Comparison of ENCODE assay signal across 7 cellular contexts in the genomic region with DNA sequence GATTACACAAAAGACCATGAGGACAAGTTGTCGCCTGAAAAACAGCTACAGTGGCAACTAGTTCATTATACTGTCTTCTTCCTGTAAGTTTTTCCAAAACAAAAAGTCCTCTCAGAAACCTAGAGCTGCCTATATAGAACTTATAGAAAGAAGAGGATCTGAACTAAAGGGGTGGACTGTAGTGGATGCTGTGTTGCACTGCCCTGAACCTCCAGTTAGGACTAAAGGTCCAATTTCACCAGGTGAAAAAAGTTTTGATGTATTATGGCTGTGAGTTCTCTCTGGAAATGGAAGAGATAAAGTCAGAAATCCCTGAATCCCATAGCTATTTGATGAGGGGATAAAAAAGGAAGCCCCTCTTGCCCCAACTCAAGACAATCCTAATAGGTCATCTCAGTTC. TPM values are rescaled to one million over a fixed set of nuclear protein-coding genes. Genes with fewer than 3 reads are reported as not detected.
"Had no signal": no experiment of that assay in that cellular context is flagged by ENCODE, and none has a peak within 500 bp of the region (broad histone marks: within the 10 kb centered on the region; RNA-seq: fewer than 3 reads in every experiment).

No MANE protein-coding gene starts in this region.

- H3K9ac ChIP-seq: KMS-11 had no signal

- H3K4me2 ChIP-seq: KMS-11 had no signal

- FAIRE-seq: K562 had no signal

- DNase-seq: IMR-90, KBM-7, KG1 had no signal

- H3K27ac ChIP-seq: HL-60, KMS-11 had no signal

- H3K4me3 ChIP-seq: K562 had no signal

- ATAC-seq: K562 had no signal

RNA-seq across cellular contexts. Expression of a gene that starts 56.6 kb away (rescaled TPM):
- total RNA-seq: HT1080 had no signal
